Comparison of ENCODE assay signal across 29 cellular contexts in the genomic region with DNA sequence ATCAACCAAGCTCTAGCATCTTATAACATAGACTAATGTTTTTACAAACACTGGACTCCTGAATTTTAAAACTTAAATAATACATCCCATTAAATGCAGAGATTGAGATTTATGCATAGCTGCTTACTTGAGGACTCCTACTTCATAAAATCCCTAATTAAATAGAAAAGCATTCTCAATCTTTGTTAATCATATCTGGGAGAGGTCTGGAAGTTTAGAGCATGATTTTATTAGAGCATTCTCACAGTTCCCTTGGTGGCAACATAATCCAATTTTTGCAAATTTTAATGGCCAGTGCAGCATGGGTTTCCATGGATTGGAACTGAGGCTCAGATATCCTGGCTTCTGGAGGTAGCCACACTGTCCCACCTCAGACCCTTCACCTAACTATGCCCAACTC. TPM values are rescaled to one million over a fixed set of nuclear protein-coding genes. Genes with fewer than 3 reads are reported as not detected.
DNase-seq lines count a peak whose midpoint lies in the region; ATAC-seq, FAIRE-seq and TF ChIP-seq lines count a peak whose summit lies in the region.
"Had no signal": no experiment of that assay in that cellular context is flagged by ENCODE, and none has a peak within 500 bp of the region (broad histone marks: within the 10 kb centered on the region; RNA-seq: fewer than 3 reads in every experiment).

No MANE protein-coding gene starts in this region.

- H3K36me3 Mint-ChIP-seq in activated T-helper 17 cell treated with anti-CD3 and anti-CD28 coated beads, Interleukin-2, amount 50 U/mL, for 72 hours (ENCODE audit: low read depth), result no peaks in the 10 kb centered on the region
- H3K36me3 Mint-ChIP-seq: CD14-positive monocyte; CD4-positive, alpha-beta memory T cell; CD4-positive, CD25-positive, alpha-beta regulatory T cell; CD8-positive, alpha-beta memory T cell had no signal

- no peaks in the 10 kb centered on the region for H3K27me3 ChIP-seq in SK-N-SH (ENCODE audit: insufficient read depth)
- no peaks in the 10 kb centered on the region for H3K27me3 ChIP-seq in MM.1S (replicated peaks; ENCODE audit: insufficient read depth, low read length)
- H3K27me3 ChIP-seq: BE2C, BLaER1 had no signal

- ATAC-seq in activated T-helper 17 cell treated with anti-CD3 and anti-CD28 coated beads, Interleukin-2, amount 50 U/mL, for 72 hours (replicated peaks), result no peak
- ATAC-seq in GM19463 (IDR thresholded peaks at IDR 0.05; ENCODE audit: unreplicated experiment), result no peak
- ATAC-seq: GM12878 had no signal

- H3K4me2 ChIP-seq in SK-N-SH (no peak overlapping the region), MM.1S (ENCODE audit: low read depth, low read length) (no peak overlapping the region)
- H3K4me2 ChIP-seq: BLaER1 had no signal

- H3K4me1 ChIP-seq in SK-N-SH (ENCODE audit: control insufficient read depth in 1 of 2, insufficient read depth in 2 of 2, low read depth in 1 of 2, low read length in 1 of 2) (peaks cover 0 to 9% of the 10 kb centered on the region in 2 experiments; a peak in 2 of 4 replicates), MM.1S (ENCODE audit: low read length) (no peaks in the 10 kb centered on the region)

- FAIRE-seq in islet of Langerhans (lab: Jason Lieb, UNC), result peak; percentile 49
- FAIRE-seq: A204.1, GM12878, GM12892, GM18507 had no signal

- H3K27ac Mint-ChIP-seq in activated T-helper 17 cell treated with anti-CD3 and anti-CD28 coated beads, Interleukin-2, amount 50 U/mL, for 72 hours, result no peak overlapping the region
- H3K27ac Mint-ChIP-seq: CD14-positive monocyte; CD4-positive, alpha-beta memory T cell; CD4-positive, CD25-positive, alpha-beta regulatory T cell; CD8-positive, alpha-beta memory T cell had no signal

- TF ChIP-seq CTCF in SK-N-SH (IDR thresholded peaks at IDR 0.05), result no peak
- TF ChIP-seq CTCF in MM.1S (IDR thresholded peaks at IDR 0.05; ENCODE audit: low read length), result no peak

- CTCF ChIA-PET in SK-N-SH (lab: Yijun Ruan, JAX), result interaction anchor here (0.7 kb wide), 1 partner anchor 14 kb away, joined by 3 read pairs; no protein-coding TSS in a partner anchor

- H3K36me3 ChIP-seq in SK-N-SH (replicated peaks in 1 of 2; ENCODE audit: control insufficient read depth in 1 of 2, insufficient read depth in 2 of 2, low read length in 1 of 2), result no peaks in the 10 kb centered on the region
- H3K36me3 ChIP-seq in MM.1S (replicated peaks; ENCODE audit: insufficient read depth, low read length), result no peaks in the 10 kb centered on the region
- H3K36me3 ChIP-seq: BE2C, BLaER1 had no signal

- H4K20me1 ChIP-seq in SK-N-SH (ENCODE audit: insufficient read depth), result no peaks in the 10 kb centered on the region
- H4K20me1 ChIP-seq in MM.1S (ENCODE audit: insufficient read depth, low read length), result no peaks in the 10 kb centered on the region
- H4K20me1 ChIP-seq: BLaER1 had no signal

- H3K79me2 ChIP-seq in SK-N-SH (ENCODE audit: insufficient read depth) (no peaks in the 10 kb centered on the region), MM.1S (ENCODE audit: low read length) (no peaks in the 10 kb centered on the region)

- no peak overlapping the region for H3K9ac ChIP-seq in SK-N-SH
- no peak overlapping the region for H3K9ac ChIP-seq in MM.1S (ENCODE audit: low read length)
- H3K9ac ChIP-seq: BLaER1 had no signal

- H3K4me3 Mint-ChIP-seq in activated T-helper 17 cell treated with anti-CD3 and anti-CD28 coated beads, Interleukin-2, amount 50 U/mL, for 72 hours, result no peak overlapping the region
- H3K4me3 Mint-ChIP-seq: CD14-positive monocyte; CD4-positive, alpha-beta memory T cell; CD4-positive, CD25-positive, alpha-beta regulatory T cell; CD8-positive, alpha-beta memory T cell had no signal

- H3K27ac ChIP-seq in SK-N-SH (ENCODE audit: low read depth in 2 of 2, low read length in 1 of 2) (no peak overlapping the region), MM.1S (ENCODE audit: low read length) (no peak overlapping the region)
- H3K27ac ChIP-seq: BLaER1 had no signal

- no peak for TF ChIP-seq EP300 in SK-N-SH (IDR thresholded peaks at IDR 0.05; ENCODE audit: borderline replicate concordance in 1 of 2, low read depth in 1 of 2, low read length in 1 of 2)

- no peak overlapping the region for H3K4me3 ChIP-seq in SK-N-SH (ENCODE audit: low read depth in 2 of 2, low read length in 1 of 2)
- no peak overlapping the region for H3K4me3 ChIP-seq in MM.1S (ENCODE audit: low read length)
- H3K4me3 ChIP-seq: BLaER1, GM12878 had no signal

- no peaks in the 10 kb centered on the region for H3F3A ChIP-seq in SK-N-SH (replicated peaks; ENCODE audit: insufficient read depth)
- no peaks in the 10 kb centered on the region for H3F3A ChIP-seq in MM.1S (ENCODE audit: insufficient read depth, low read length)

- H2AFZ ChIP-seq in SK-N-SH (ENCODE audit: low read depth) (no peak overlapping the region), MM.1S (ENCODE audit: low read length) (no peak overlapping the region)

- TF ChIP-seq RAD21 in SK-N-SH (IDR thresholded peaks at IDR 0.05; ENCODE audit: low read length), result no peak

- H3K27me3 Mint-ChIP-seq in activated T-helper 17 cell treated with anti-CD3 and anti-CD28 coated beads, Interleukin-2, amount 50 U/mL, for 72 hours, result no peaks in the 10 kb centered on the region
- H3K27me3 Mint-ChIP-seq: CD4-positive, alpha-beta memory T cell; CD4-positive, CD25-positive, alpha-beta regulatory T cell; CD8-positive, alpha-beta memory T cell had no signal

- no peaks in the 10 kb centered on the region for H3K4me1 Mint-ChIP-seq in activated T-helper 17 cell treated with anti-CD3 and anti-CD28 coated beads, Interleukin-2, amount 50 U/mL, for 72 hours
- H3K4me1 Mint-ChIP-seq: CD14-positive monocyte; CD4-positive, alpha-beta memory T cell; CD4-positive, CD25-positive, alpha-beta regulatory T cell; CD8-positive, alpha-beta memory T cell had no signal

- H3K9me3 Mint-ChIP-seq in activated T-helper 17 cell treated with anti-CD3 and anti-CD28 coated beads, Interleukin-2, amount 50 U/mL, for 72 hours, result peaks cover 12% of the 10 kb centered on the region

- DNase-seq in NCI-H748 treated with DMSO at 0.1 percent for 48 hours (lab: John Stamatoyannopoulos, UW) (peak; percentile 50), NCI-H748 (lab: John Stamatoyannopoulos, UW; ENCODE audit: unreplicated experiment) (no peak), SK-N-DZ (ENCODE audit: low spot score) (peak; percentile 70), SK-N-SH (no peak), MM.1S (no peak)
- DNase-seq: 8988T; ACHN; BE2C; C1 segment of cervical spinal cord; CD4-positive, alpha-beta memory T cell; CD4-positive, CD25-positive, alpha-beta regulatory T cell; CD8-positive, alpha-beta memory T cell; COR-L47; DMS 273 treated with DMSO at 0.1 percent for 48 hours; DMS153; DMS53; DMS79; DND-41; EL; GDM1 had no signal

- POLR2A ChIA-PET in SK-N-SH (lab: Yijun Ruan, JAX), result no interaction called here

- H3K9me3 ChIP-seq in SK-N-SH, result no peaks in the 10 kb centered on the region
- H3K9me3 ChIP-seq in MM.1S (replicated peaks; ENCODE audit: insufficient read depth, low read length), result no peaks in the 10 kb centered on the region
- H3K9me3 ChIP-seq: BE2C, BLaER1 had no signal

- H3K9me2 ChIP-seq in SK-N-SH, result no peaks in the 10 kb centered on the region
- no peaks in the 10 kb centered on the region for H3K9me2 ChIP-seq in MM.1S (replicated peaks; ENCODE audit: insufficient read depth, low read length)

TF ChIP-seq in SK-N-SH, 30 proteins besides CTCF, POLR2A, EP300 and RAD21:
- TF ChIP-seq RCOR1 (IDR thresholded peaks at IDR 0.05; ENCODE audit: low read length) (peak; percentile 77), YY1 (IDR thresholded peaks at IDR 0.05; ENCODE audit: low read depth) (no peak)

RNA-seq across cellular contexts. Expression of gene BTBD3, which starts 19.5 kb away (rescaled TPM):
- polyA plus RNA-seq in SK-N-DZ (2014; cell fraction: cytosol; rRNA removed), result 25.0 and 29.8 TPM in 2 replicates
- 30.6 and 35.9 TPM in 2 replicates for polyA plus RNA-seq in SK-N-DZ (2014; cell fraction: nucleus; rRNA removed)
- polyA plus RNA-seq in SK-N-SH (2012; rRNA removed), result 10.2 and 14.7 TPM in 2 replicates
- 11.9 and 12.3 TPM in 2 replicates for polyA plus RNA-seq in SK-N-SH (2012; cell fraction: cytosol; rRNA removed)
- polyA plus RNA-seq in SK-N-SH (2012; cell fraction: nucleus; rRNA removed), result 23.2 and 30.6 TPM in 2 replicates
- total RNA-seq in activated T-helper 17 cell treated with anti-CD3 and anti-CD28 coated beads, Interleukin-2, amount 50 U/mL, for 72 hours, result 1 to 10 TPM; 1.2 to 2.1 TPM

Comparison
In these comparisons a context has a peak if more than half of its experiments do, and no peak if none do; other contexts are left out.
1. DNase-seq: peak in NCI-H748 treated with DMSO at 0.1 percent for 48 hours (single experiment) and SK-N-DZ (single experiment); none in NCI-H748 (single experiment), SK-N-SH (single experiment) and MM.1S (single experiment).